Comparison of ENCODE assay signal across 15 cellular contexts in the genomic region with DNA sequence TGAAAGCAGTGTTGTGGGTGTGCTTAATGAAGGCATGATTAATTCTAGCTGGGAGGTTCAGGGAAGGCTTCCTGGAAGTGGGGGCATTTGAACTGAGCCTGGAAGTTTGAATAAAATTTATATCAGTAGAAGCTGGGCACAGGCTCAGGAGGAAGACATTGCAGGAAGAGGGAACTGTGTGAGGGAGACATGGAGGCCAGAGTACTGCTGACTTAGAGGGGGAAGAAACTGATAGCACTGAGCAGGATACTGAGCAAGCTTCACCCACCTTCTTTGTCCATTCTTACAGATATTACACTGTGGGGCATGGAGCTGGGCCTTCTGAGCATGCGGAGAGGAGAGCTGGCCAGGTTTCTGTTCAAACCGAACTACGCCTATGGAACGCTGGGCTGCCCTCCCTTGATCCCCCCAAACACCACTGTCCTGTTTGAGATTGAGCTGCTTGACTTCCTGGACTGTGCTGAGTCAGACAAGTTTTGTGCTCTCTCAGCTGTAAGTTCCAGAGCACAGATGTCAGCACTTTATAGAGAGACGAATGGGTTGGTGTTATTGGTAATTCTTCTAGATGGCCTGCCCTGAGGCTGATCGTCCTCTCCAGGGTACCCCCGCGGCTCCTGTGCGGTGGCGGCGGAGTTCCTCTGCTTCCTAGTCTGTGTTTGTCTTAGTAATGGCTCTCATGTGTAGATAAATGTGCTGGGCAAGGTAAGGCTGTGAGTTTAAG. TPM values are rescaled to one million over a fixed set of nuclear protein-coding genes. Genes with fewer than 3 reads are reported as not detected.
DNase-seq lines count a peak whose midpoint lies in the region; TF ChIP-seq lines count a peak whose summit lies in the region.
"Had no signal": no experiment of that assay in that cellular context is flagged by ENCODE, and none has a peak within 500 bp of the region (broad histone marks: within the 10 kb centered on the region; RNA-seq: fewer than 3 reads in every experiment).

No MANE protein-coding gene starts in this region.

- H2BK15ac ChIP-seq in H9 (ENCODE audit: low read depth, low read length): no peak overlapping the region

- peaks cover 4% of the 10 kb centered on the region for H3K27me3 Mint-ChIP-seq in nephron progenitor cell (ENCODE audit: low read depth, poor library complexity)
- peaks cover 2% of the 10 kb centered on the region for H3K27me3 Mint-ChIP-seq in H9 (ENCODE audit: low read depth)

- no peak for TF ChIP-seq POLR2A in transverse colon (IDR thresholded peaks at IDR 0.05)

- no CpG with 5 or more reads among the region's 11 CpGs for WGBS in H9 (ENCODE audit: extremely low coverage, insufficient read length, low lambda C conversion rate)
- WGBS in transverse colon (ENCODE audit: low coverage in 1 of 2), 2 donors: 58% methylated on average over 11 of the region's 11 CpGs; no CpG with 5 or more reads in 1 of the 2 donors

- H3K79me1 ChIP-seq in H9 (ENCODE audit: insufficient read depth, low read depth, low read length, poor library complexity, severe bottlenecking): no peaks in the 10 kb centered on the region

- H3T11ph ChIP-seq in H9 (ENCODE audit: low read length): no peak overlapping the region

- no peaks in the 10 kb centered on the region for H3K9me3 ChIP-seq in adipocyte (ENCODE audit: control insufficient read depth, low read length)
- H3K9me3 ChIP-seq in H9 (ENCODE audit: control insufficient read depth, low read depth, low read length): no peaks in the 10 kb centered on the region
- H3K9me3 ChIP-seq in transverse colon: no peaks in the 10 kb centered on the region
- H3K9me3 ChIP-seq: breast epithelium, pancreas had no signal

- H3K4me1 Mint-ChIP-seq in nephron progenitor cell (peaks cover 27% of the 10 kb centered on the region), H9 (peaks cover 12 to 24% of the 10 kb centered on the region in 2 experiments)

- no peak overlapping the region; the same call in 1 of the 2 replicates for H3K14ac ChIP-seq in H9 (ENCODE audit: insufficient read depth, low read length)

- no peak overlapping the region for H4K5ac ChIP-seq in H9 (ENCODE audit: insufficient read length, low read depth, low read length)

- H3K4me1 ChIP-seq in adipocyte (ENCODE audit: control insufficient read depth, insufficient read depth, low read length) (peaks cover 5% of the 10 kb centered on the region), H9 (ENCODE audit: insufficient read depth, low read length) (0 out of 2 replicates have a peak, but pooled peaks cover 2% of the 10 kb centered on the region), transverse colon (no peaks in the 10 kb centered on the region)
- H3K4me1 ChIP-seq: breast epithelium had no signal

- H4K8ac ChIP-seq in H9 (replicated peaks; ENCODE audit: insufficient read length, low read depth, low read length): no peak overlapping the region

- H2AK5ac ChIP-seq in H9 (ENCODE audit: insufficient read length, low read length): no peak overlapping the region

- H4K20me1 ChIP-seq in H9 (ENCODE audit: control insufficient read depth, insufficient read depth, insufficient read length): no peaks in the 10 kb centered on the region

- no peak overlapping the region for H3K18ac ChIP-seq in H9 (ENCODE audit: insufficient read length, low read depth, low read length)

- no peak overlapping the region for H2BK120ac ChIP-seq in H9 (ENCODE audit: low read depth, low read length, poor library complexity, severe bottlenecking)

- no peak overlapping the region for H3K4me3 ChIP-seq in adipocyte (ENCODE audit: low read length)
- no peak overlapping the region for H3K4me3 ChIP-seq in fibroblast of villous mesenchyme (ENCODE audit: low read depth, low read length)
- H3K4me3 ChIP-seq in transverse colon: no peak overlapping the region
- H3K4me3 ChIP-seq: breast epithelium, pancreas had no signal

- H3K9ac ChIP-seq in adipocyte (ENCODE audit: low read length): no peak overlapping the region
- no peak overlapping the region for H3K9ac ChIP-seq in H9 (ENCODE audit: extremely low read depth, insufficient read length, low read length)

- TF ChIP-seq CTCF in fibroblast of villous mesenchyme (IDR thresholded peaks at IDR 0.05; ENCODE audit: insufficient read depth, low read depth, low read length) (no peak), nephron progenitor cell (IDR thresholded peaks at IDR 0.05) (no peak), H9 (conservative IDR thresholded peaks at IDR 0.05) (no peak), transverse colon (IDR thresholded peaks at IDR 0.05) (no peak)

- H3K4me3 Mint-ChIP-seq in nephron progenitor cell: no peak overlapping the region
- no peak overlapping the region for H3K4me3 Mint-ChIP-seq in H9
- H3K4me3 Mint-ChIP-seq: CD14-positive monocyte; stimulated activated naive CD8-positive, alpha-beta T cell treated with anti-CD3 and anti-CD28 coated beads, Interleukin-15, Interleukin-2, amounts not matched to agents 100 ng/mL and 50 ng/mL, for 24 hours had no signal

- H3K23me2 ChIP-seq in H9 (ENCODE audit: insufficient read length, low read depth, low read length, poor library complexity, severe bottlenecking): no peaks in the 10 kb centered on the region

- peak overlapping the region; percentile 24 for H3K27ac Mint-ChIP-seq in nephron progenitor cell
- H3K27ac Mint-ChIP-seq in H9: no peak overlapping the region
- H3K27ac Mint-ChIP-seq: CD14-positive monocyte; stimulated activated naive CD8-positive, alpha-beta T cell treated with anti-CD3 and anti-CD28 coated beads, Interleukin-15, Interleukin-2, amounts not matched to agents 100 ng/mL and 50 ng/mL, for 24 hours had no signal

- no peak overlapping the region for H3K4me2 ChIP-seq in H9 (ENCODE audit: insufficient read depth, insufficient read length, low read length)

- H3K27ac ChIP-seq in H9 (ENCODE audit: insufficient read length, low read depth, low read length) (no peak overlapping the region), transverse colon (no peak overlapping the region)
- H3K27ac ChIP-seq: breast epithelium, pancreas had no signal

- H3K9me3 Mint-ChIP-seq in nephron progenitor cell: no peaks in the 10 kb centered on the region
- no peaks in the 10 kb centered on the region for H3K9me3 Mint-ChIP-seq in H9
- H3K9me3 Mint-ChIP-seq: stimulated activated naive CD8-positive, alpha-beta T cell treated with anti-CD3 and anti-CD28 coated beads, Interleukin-15, Interleukin-2, amounts not matched to agents 100 ng/mL and 50 ng/mL, for 24 hours had no signal

- in situ Hi-C loops in transverse colon (cut with MboI; ENCODE audit: low pct_ligation_motif_present in 1 of 4, low pct_unique_long_range_greater_than_20kb in 1 of 4, low sequenced_read_pairs in 3 of 4): loop anchor here in 2 of 4 donors (10.0 kb wide), 1 partner anchor 115 kb away; no protein-coding TSS in a partner anchor

- H3K56ac ChIP-seq in H9 (ENCODE audit: insufficient read length, low read depth, low read length): no peak overlapping the region

- H2BK20ac ChIP-seq in H9 (ENCODE audit: low read depth, low read length, poor library complexity, severe bottlenecking): no peak overlapping the region

- H2BK5ac ChIP-seq in H9 (ENCODE audit: insufficient read length, low read length): no peak overlapping the region

- TF ChIP-seq EP300 in transverse colon (IDR thresholded peaks at IDR 0.05; ENCODE audit: low read depth): no peak

- H2AFZ ChIP-seq in H9 (ENCODE audit: low read length): no peak overlapping the region

- H3K36me3 Mint-ChIP-seq in nephron progenitor cell (ENCODE audit: low read depth): no peaks in the 10 kb centered on the region
- H3K36me3 Mint-ChIP-seq in H9 (ENCODE audit: insufficient read depth in 1 of 3, low read depth in 3 of 3): no peaks in the 10 kb centered on the region
- H3K36me3 Mint-ChIP-seq: CD14-positive monocyte had no signal

- no peak overlapping the region for H4K91ac ChIP-seq in H9 (ENCODE audit: insufficient read length, low read depth, low read length)

- H3K4ac ChIP-seq in H9 (ENCODE audit: low read depth, low read length): no peak overlapping the region

- intact Hi-C loops in transverse colon (cut with DNase I; ENCODE audit: low total_unique reads): no loop called here

- no peaks in the 10 kb centered on the region for H3K79me2 ChIP-seq in H9 (ENCODE audit: insufficient read depth, low read length)

- H3K27me3 ChIP-seq in adipocyte (replicated peaks; ENCODE audit: control insufficient read depth, insufficient read depth, low read length) (peaks cover 38% of the 10 kb centered on the region), H9 (ENCODE audit: insufficient read depth, low read length) (no peaks in the 10 kb centered on the region), transverse colon (no peaks in the 10 kb centered on the region)
- H3K27me3 ChIP-seq: breast epithelium, pancreas had no signal

- H3K36me3 ChIP-seq in adipocyte (ENCODE audit: control insufficient read depth, insufficient read depth, low read length, severe bottlenecking): no peaks in the 10 kb centered on the region
- no peaks in the 10 kb centered on the region for H3K36me3 ChIP-seq in transverse colon
- H3K36me3 ChIP-seq: breast epithelium, pancreas had no signal

- DNase-seq in ELR (ENCODE audit: low read depth): peak; percentile 40
- peak; percentile 55 for DNase-seq in adipocyte (ENCODE audit: low read depth)
- peak; percentile 29 for DNase-seq in fibroblast of villous mesenchyme (ENCODE audit: low read depth)
- no peak for DNase-seq in nephron progenitor cell
- DNase-seq in NCI-H1092 (lab: John Stamatoyannopoulos, UW): no peak
- DNase-seq in H9: no peak
- DNase-seq in activated T-cell treated with anti-CD3 and anti-CD28 coated beads for 4 hours: no peak
- no peak for DNase-seq in transverse colon
- DNase-seq: foreskin melanocyte; NCI-H1417 treated with DMSO at 0.1 percent for 48 hours; pancreas; stimulated activated CD4-positive, alpha-beta T cell treated with anti-CD3 and anti-CD28 coated beads, Interleukin-4, amount 100 ng/mL, for 4 hours had no signal

- H2BK12ac ChIP-seq in H9 (ENCODE audit: insufficient read length, low read depth, low read length): no peak overlapping the region

- no peak overlapping the region for H3K23ac ChIP-seq in H9 (ENCODE audit: insufficient read length, low read depth, low read length)

RNA-seq across cellular contexts. Expression of a gene that starts 2.1 kb away (rescaled TPM):
- total RNA-seq in fibroblast of villous mesenchyme (not detected in 2 replicates), H9 (2021) (not detected in 2 replicates), transverse colon (not detected)
- total RNA-seq: breast epithelium, pancreas had no signal

RNA-seq across cellular contexts. Expression of a gene that starts 2.1 kb away (rescaled TPM):
- not detected in 2 replicates for total RNA-seq in fibroblast of villous mesenchyme
- not detected in 2 replicates for total RNA-seq in H9 (2021)
- total RNA-seq in transverse colon: not detected

RNA-seq across cellular contexts. Expression of a gene that starts 21.4 kb away (rescaled TPM):
- total RNA-seq in fibroblast of villous mesenchyme: 13.2 and 14.7 TPM in 2 replicates
- 64.2 and 66.8 TPM in 2 replicates for total RNA-seq in H9 (2021)
- 10 to 100 TPM in 2 of 4 donors, 1 to 10 TPM in 2; 5.2 to 27.6 (median 14.8) TPM for total RNA-seq in transverse colon

Comparison
In these comparisons a context has a peak if more than half of its experiments do, and no peak if none do; other contexts are left out.
1. DNase-seq: peak in ELR (single experiment), adipocyte (single experiment) and fibroblast of villous mesenchyme (single experiment); none in nephron progenitor cell (single experiment), NCI-H1092 (single experiment), H9 (single experiment), activated T-cell treated with anti-CD3 and anti-CD28 coated beads for 4 hours (single experiment) and transverse colon (single experiment).